Comparison of ENCODE assay signal across 8 cellular contexts in genomic region chr4:165112258-165113156, GRCh38. TPM values are rescaled to one million over a fixed set of nuclear protein-coding genes. Genes with fewer than 3 reads are reported as not detected.
A peak's percentile ranks its signal among the peaks of the same experiment; 100 is the strongest.
DNase-seq lines count a peak whose midpoint lies in the region; ATAC-seq and TF ChIP-seq lines count a peak whose summit lies in the region.

Gene TMEM192, minus strand, starts transcription at chr4:165112860. Its CDS starts 87 bp downstream, at chr4:165112773.

- H3K36me3 Mint-ChIP-seq in activated B cell treated with CpG ODN at 0.5 μM for 24 hours (ENCODE audit: low read depth) (peaks cover 23% of the 10 kb centered on the region), immature natural killer cell (peaks cover 0 to 2% (median 0%) of the 10 kb centered on the region in 3 donors)

- H3K27ac ChIP-seq in AG04450 (ENCODE audit: low read depth, low read length), result peak within 1 kb of the TSS; percentile 63
- peak within 1 kb of the TSS; percentile 91 for H3K27ac ChIP-seq in caudate nucleus (ENCODE audit: low read depth, low read length)
- peak within 1 kb of the TSS; percentile 82 to 95 (median 92) for H3K27ac ChIP-seq in spleen

- H3K4me1 ChIP-seq in spleen, result peaks cover 0 to 24% (median 19%) of the 10 kb centered on the region in 6 donors

- H3K27ac Mint-ChIP-seq in activated B cell treated with CpG ODN at 0.5 μM for 24 hours (peak within 1 kb of the TSS; percentile 96), immature natural killer cell (peak within 1 kb of the TSS; percentile 91 to 96 (median 96))

- H3K9me3 Mint-ChIP-seq in activated B cell treated with CpG ODN at 0.5 μM for 24 hours (no peaks in the 10 kb centered on the region), immature natural killer cell (no peaks in the 10 kb centered on the region)

- intact Hi-C loops in activated B cell treated with CpG ODN at 0.5 μM for 24 hours (cut with micrococcal nuclease), result loop anchor here (1.0 to 10.0 kb wide), 12 partner anchors 16 to 1946 kb away; partner anchors contain the start of genes KLHL2, MSMO1, NAF1 and TRIM61
- intact Hi-C loops in spleen (cut with DNase I; ENCODE audit: low total_unique reads), result no loop called here

- H3K9me3 ChIP-seq in AG04450 (ENCODE audit: control insufficient read depth, insufficient read depth, low read length) (no peaks in the 10 kb centered on the region; the same call in 1 of the 2 replicates), spleen (no peaks in the 10 kb centered on the region)

- TF ChIP-seq CTCF in AG04450 (IDR thresholded peaks at IDR 0.05; ENCODE audit: low read depth, low read length) (peak; percentile 45), activated B cell treated with CpG ODN at 0.5 μM for 24 hours (IDR thresholded peaks at IDR 0.05) (peak; percentile 15), spleen (IDR thresholded peaks at IDR 0.05 in 8 of 11, conservative IDR thresholded peaks at IDR 0.05 in 3 of 11) (peak in 9 of 11 experiments; percentile 32 to 75 (median 46))

- no peaks in the 10 kb centered on the region for H3K27me3 ChIP-seq in AG04450 (ENCODE audit: control insufficient read depth, insufficient read depth, low read length)
- peaks cover 0 to 7% (median 0%) of the 10 kb centered on the region in 7 donors for H3K27me3 ChIP-seq in spleen (replicated peaks in 1 of 7)

- DNase-seq in AG04450 (ENCODE audit: low read depth, low spot score) (peak; percentile 53), NCI-H2196 (lab: John Stamatoyannopoulos, UW; ENCODE audit: unreplicated experiment) (peak; percentile 74), activated B cell treated with CpG ODN at 0.5 μM for 24 hours (peak; percentile 96), caudate nucleus (lab: John Stamatoyannopoulos, UW) (peak; percentile 33 to 98 (median 92)), immature natural killer cell (peak; percentile 93 to 94 (median 93)), spleen (peak; percentile 99)

- peak; percentile 90 for ATAC-seq in GM18870 (IDR thresholded peaks at IDR 0.05; ENCODE audit: unreplicated experiment)
- peak; percentile 98 for ATAC-seq in HG03135 (IDR thresholded peaks at IDR 0.05; ENCODE audit: unreplicated experiment)
- peak; percentile 96 for ATAC-seq in activated B cell treated with CpG ODN at 0.5 μM for 24 hours (ENCODE audit: low read depth)

- 0 to 1% (median 0%) methylated on average over 38 to 73 of the region's 73 CpGs for WGBS in spleen, 5 donors

- CTCF ChIA-PET in AG04450 (lab: Charles Lee), result interaction anchor here (0.6 to 3.6 kb wide), 34 partner anchors 8 to 1664 kb away, joined by 3 to 27 read pairs (median 4); partner anchors contain the start of gene MSMO1
- CTCF ChIA-PET in activated B cell treated with CpG ODN at 0.5 μM for 24 hours (lab: Charles Lee), result interaction anchor here (0.9 to 4.2 kb wide), 8 partner anchors 10 to 353 kb away, joined by 3 to 24 read pairs (median 6); partner anchors contain the start of gene MSMO1

- peak within 1 kb of the TSS; percentile 85 for H3K4me3 ChIP-seq in AG04450 (ENCODE audit: low read depth, low read length)
- H3K4me3 ChIP-seq in spleen, result peak within 1 kb of the TSS; percentile 72 to 99 (median 91)

- H3K36me3 ChIP-seq in spleen, result peaks cover 0 to 6% (median 0%) of the 10 kb centered on the region in 6 donors

- POLR2A ChIA-PET in AG04450 (lab: Yijun Ruan, JAX) (interaction anchor here (0.6 to 1.0 kb wide), 4 partner anchors 16 to 473 kb away, joined by 3 to 4 read pairs (median 3); no protein-coding TSS in a partner anchor), activated B cell treated with CpG ODN at 0.5 μM for 24 hours (lab: Charles Lee) (interaction anchor here (0.6 to 2.1 kb wide), 11 partner anchors 10 to 1556 kb away, joined by 3 to 14 read pairs (median 4); partner anchors contain the start of genes KLHL2 and MSMO1)

- H3K4me3 Mint-ChIP-seq in activated B cell treated with CpG ODN at 0.5 μM for 24 hours (peak within 1 kb of the TSS; percentile 97), immature natural killer cell (peak within 1 kb of the TSS; percentile 91 to 99 (median 98))

- H3K27me3 Mint-ChIP-seq in activated B cell treated with CpG ODN at 0.5 μM for 24 hours (peaks cover 3% of the 10 kb centered on the region), immature natural killer cell (ENCODE audit: low read depth in 3 of 3) (peaks cover 11 to 15% (median 12%) of the 10 kb centered on the region in 3 donors)

- no peak for TF ChIP-seq POLR2A in spleen (IDR thresholded peaks at IDR 0.05)

- H3K4me1 Mint-ChIP-seq in activated B cell treated with CpG ODN at 0.5 μM for 24 hours, result peaks cover 24% of the 10 kb centered on the region
- H3K4me1 Mint-ChIP-seq in immature natural killer cell, result peaks cover 14 to 24% of the 10 kb centered on the region in 2 donors

RNA-seq across cellular contexts. Expression of gene TMEM192, which starts in this region (rescaled TPM):
- 15.3 and 15.8 TPM in 2 replicates for polyA plus RNA-seq in AG04450 (2011; rRNA removed)
- polyA minus RNA-seq in AG04450 (2011; rRNA and poly(A)+ RNA removed), result 6.6 and 7.0 TPM in 2 replicates
- total RNA-seq in activated B cell treated with CpG ODN at 0.5 μM for 24 hours, result 17.0 and 19.3 TPM in 2 replicates
- 10 to 100 TPM; 12.0 to 33.2 (median 26.0) TPM for polyA plus RNA-seq in immature natural killer cell
- 10 to 100 TPM; 12.3 to 19.1 (median 13.9) TPM for total RNA-seq in spleen
- polyA plus RNA-seq in spleen, result 1 to 10 TPM; 4.3 to 6.8 (median 5.2) TPM

Comparison
In these comparisons a context has a peak if more than half of its experiments do, and no peak if none do; other contexts are left out.
1. Peak in every context shown above with its lines: DNase-seq, ATAC-seq, H3K4me3 ChIP-seq and H3K27ac ChIP-seq.